In genomic region chr4:184538023-184538599, GRCh38 we compare ENCODE assay signal across 8 cellular contexts.
DNase-seq lines count a peak whose midpoint lies in the region; ATAC-seq lines count a peak whose summit lies in the region.

No MANE protein-coding gene starts in this region.

- in situ Hi-C loops in ACHN (cut with HindIII; ENCODE audit: low pct_ligation_motif_present, low pct_unique_long_range_greater_than_20kb, low sequenced_read_pairs), result no loop called here

- DNase-seq in ACHN (peak; percentile 89), NCI-H2196 treated with DMSO at 0.1 percent for 48 hours (lab: John Stamatoyannopoulos, UW; ENCODE audit: unreplicated experiment) (peak; percentile 30), cerebellum (ENCODE audit: low spot score) (peak; percentile 88), kidney glomerular epithelial cell (lab: John Stamatoyannopoulos, UW) (peak; percentile 93)
- DNase-seq in activated CD4-positive, CD25-positive, alpha-beta regulatory T cell (lab: John Stamatoyannopoulos, UW), result peak; percentile 24 to 41 (median 28)
- peak; percentile 39 to 42 for DNase-seq in stimulated activated CD4-positive, alpha-beta T cell treated with anti-CD3 and anti-CD28 coated beads, Interleukin-15, amount 100 ng/mL, for 48 hours (ENCODE audit: low read depth in 2 of 2)

- ATAC-seq in GM18858 (IDR thresholded peaks at IDR 0.05; ENCODE audit: unreplicated experiment) (peak; percentile 23), HG03103 (IDR thresholded peaks at IDR 0.05; ENCODE audit: low read depth, unreplicated experiment) (peak; percentile 46)

Comparison
In these comparisons a context has a peak if more than half of its experiments do, and no peak if none do; other contexts are left out.
1. Peak in every context shown above with its lines: DNase-seq and ATAC-seq.
2. DNase-seq: peak in every context shown above with its lines; median percentile 93 in kidney glomerular epithelial cell; 89 in ACHN; 88 in cerebellum; 40 in stimulated activated CD4-positive, alpha-beta T cell treated with anti-CD3 and anti-CD28 coated beads, Interleukin-15, amount 100 ng/mL, for 48 hours; 30 in NCI-H2196 treated with DMSO at 0.1 percent for 48 hours; 28 in activated CD4-positive, CD25-positive, alpha-beta regulatory T cell.